8 cellular contexts compared by ENCODE assay signal in the genomic region with DNA sequence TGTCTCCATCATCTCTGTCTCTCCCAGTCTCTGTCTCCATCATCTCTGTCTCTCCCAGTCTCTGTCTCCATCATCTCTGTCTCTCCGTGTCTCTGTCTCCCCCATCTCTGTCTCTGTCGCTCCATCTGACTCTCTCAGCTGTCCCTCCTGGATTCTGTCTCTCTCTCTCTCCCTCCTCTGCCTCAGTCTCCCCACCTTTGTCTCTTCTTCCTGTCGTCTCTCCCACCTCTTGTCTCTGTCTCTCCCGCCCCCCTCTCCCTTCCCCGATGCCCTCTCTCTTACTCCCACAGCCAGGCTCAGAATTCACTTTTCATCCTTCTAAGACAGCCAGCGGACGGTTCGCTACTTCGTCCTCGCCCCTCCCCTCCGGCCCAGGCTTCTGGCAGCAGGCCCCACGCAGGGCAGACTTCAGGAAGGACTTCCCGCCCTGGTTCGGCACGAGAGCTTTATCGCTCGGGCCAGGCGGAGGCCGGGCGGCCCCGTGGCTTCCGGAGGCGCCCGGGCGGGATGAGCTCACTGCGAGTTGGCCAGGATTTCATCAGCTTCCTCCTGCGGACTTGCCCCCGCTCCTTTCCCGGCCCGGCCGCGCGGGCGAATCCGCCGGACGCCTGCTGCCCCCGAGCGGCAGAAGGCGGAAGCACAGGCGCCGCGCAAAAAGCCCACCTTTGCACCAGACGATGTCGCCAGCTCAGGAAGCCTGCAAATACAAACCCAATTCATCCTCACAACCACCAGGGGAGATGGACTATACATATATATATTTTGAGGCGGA. TPM values are rescaled to one million over a fixed set of nuclear protein-coding genes. Genes with fewer than 3 reads are reported as not detected.
DNase-seq lines count a peak whose midpoint lies in the region; ATAC-seq and TF ChIP-seq lines count a peak whose summit lies in the region.

No MANE protein-coding gene starts in this region.

- peak; percentile 89 for TF ChIP-seq CTCF in C4-2B (conservative IDR thresholded peaks at IDR 0.05)

- H3K27me3 ChIP-seq in endocrine pancreas (ENCODE audit: control insufficient read depth, insufficient read depth, low read length) = no peaks in the 10 kb centered on the region

- WGBS in mesodermal cell (ENCODE audit: insufficient coverage in 2 of 2), 2 experiments = 2 to 5% methylated on average over 22 to 39 of the region's 46 CpGs

- H3K9ac ChIP-seq in endocrine pancreas (ENCODE audit: control insufficient read depth, insufficient read depth, low read length) = peak overlapping the region; percentile 47

- DNase-seq in GM19238 (ENCODE audit: insufficient read length, low spot score) (peak; percentile 94), NOMO-1 (lab: John Stamatoyannopoulos, UW; ENCODE audit: unreplicated experiment in 2 of 2) (peak; percentile 96 to 98)
- peak; percentile 78 for DNase-seq in activated CD8-positive, alpha-beta memory T cell treated with anti-CD3 and anti-CD28 coated beads for 4 hours (ENCODE audit: low read depth in 2 of 2)
- peak; percentile 88 for DNase-seq in stimulated activated CD8-positive, alpha-beta memory T cell treated with anti-CD3 and anti-CD28 coated beads, Interleukin-15, amount 100 ng/mL, for 24 hours (ENCODE audit: low read depth)

- peak; percentile 63 for ATAC-seq in HG03571 (IDR thresholded peaks at IDR 0.05; ENCODE audit: unreplicated experiment)

- H3K4me1 ChIP-seq in endocrine pancreas (ENCODE audit: control insufficient read depth, insufficient read depth, low read length) (peaks cover 8% of the 10 kb centered on the region), mesodermal cell (ENCODE audit: control insufficient read depth, insufficient read depth, low read length, poor library complexity, severe bottlenecking) (peaks cover 14% of the 10 kb centered on the region)

- H3K27ac ChIP-seq in C4-2B (peak overlapping the region; percentile 73), mesodermal cell (ENCODE audit: low read depth, low read length, severe bottlenecking) (peak overlapping the region; percentile 92)

- H3K4me3 ChIP-seq in endocrine pancreas (ENCODE audit: control insufficient read depth, insufficient read depth, low read length) (peak overlapping the region; percentile 39), mesodermal cell (ENCODE audit: extremely low read depth, insufficient read depth, low read length, poor library complexity, severe bottlenecking) (peak overlapping the region; percentile 18)

- H3K36me3 ChIP-seq in endocrine pancreas (ENCODE audit: control insufficient read depth, insufficient read depth, low read length) (no peaks in the 10 kb centered on the region), mesodermal cell (ENCODE audit: control insufficient read depth, insufficient read depth, low read length) (no peaks in the 10 kb centered on the region)

- H3K9me3 ChIP-seq in endocrine pancreas (ENCODE audit: control insufficient read depth, low read length) (no peaks in the 10 kb centered on the region), mesodermal cell (ENCODE audit: control insufficient read depth, low read length) (no peaks in the 10 kb centered on the region)

RNA-seq across cellular contexts. Expression of a gene that starts 12.4 kb away (rescaled TPM):
- polyA plus RNA-seq in mesodermal cell (2013, experiment 1 of 2) = 24.1 TPM
- 20.9 TPM for polyA plus RNA-seq in mesodermal cell (2013, experiment 2 of 2)

RNA-seq across cellular contexts. Expression of a gene that starts 13.0 kb away (rescaled TPM):
- 35.3 TPM for polyA plus RNA-seq in mesodermal cell (2013, experiment 1 of 2)
- 24.8 TPM for polyA plus RNA-seq in mesodermal cell (2013, experiment 2 of 2)

RNA-seq across cellular contexts. Expression of a gene that starts 30.7 kb away (rescaled TPM):
- polyA plus RNA-seq in mesodermal cell (2013, experiment 1 of 2) = 19.6 TPM
- polyA plus RNA-seq in mesodermal cell (2013, experiment 2 of 2) = 15.4 TPM

Comparison
In these comparisons a context has a peak if more than half of its experiments do, and no peak if none do; other contexts are left out.
1. Peak in every context shown above with its lines: DNase-seq, ATAC-seq, H3K4me3 ChIP-seq and H3K27ac ChIP-seq.